In genomic region chr2:240463866-240464481, GRCh38 we compare ENCODE assay signal across 16 cellular contexts. TPM values are rescaled to one million over a fixed set of nuclear protein-coding genes. Genes with fewer than 3 reads are reported as not detected.
DNase-seq lines count a peak whose midpoint lies in the region; ATAC-seq, FAIRE-seq and TF ChIP-seq lines count a peak whose summit lies in the region.
"Had no signal": no experiment of that assay in that cellular context is flagged by ENCODE, and none has a peak within 500 bp of the region (broad histone marks: within the 10 kb centered on the region; RNA-seq: fewer than 3 reads in every experiment).

No MANE protein-coding gene starts in this region.

- TF ChIP-seq POLR2A in GM18505 (IDR thresholded peaks at IDR 0.05; ENCODE audit: borderline replicate concordance, extremely low read depth, insufficient read depth, insufficient read length): no peak

- H3K14ac ChIP-seq in neuronal stem cell (ENCODE audit: low read length): peak overlapping the region; percentile 8

- no CpG with 5 or more reads among the region's 21 CpGs for WGBS in neuronal stem cell (ENCODE audit: extremely low coverage in 2 of 2, insufficient read length in 2 of 2, insufficient replicate concordance in 1 of 2), 2 donors

- H3K4me3 ChIP-seq in left ventricle myocardium inferior: no peak overlapping the region
- H3K4me3 ChIP-seq in neuronal stem cell (ENCODE audit: low read length in 2 of 2): peak overlapping the region in 1 of 2 donors; percentile 43
- H3K4me3 ChIP-seq: lung had no signal

- H2AFZ ChIP-seq in neuronal stem cell (ENCODE audit: low read length): no peak overlapping the region

- H3K9me3 ChIP-seq in left ventricle myocardium inferior (replicated peaks) (no peaks in the 10 kb centered on the region), neuronal stem cell (replicated peaks in 1 of 2; ENCODE audit: control insufficient read depth in 2 of 2, insufficient read depth in 1 of 2, low read depth in 1 of 2, low read length in 2 of 2) (peaks cover 0 to 4% of the 10 kb centered on the region in 2 donors)

- H3K4me1 ChIP-seq in left ventricle myocardium inferior (peaks cover 20% of the 10 kb centered on the region), neuronal stem cell (ENCODE audit: control insufficient read depth in 2 of 2, insufficient read depth in 1 of 2, low read depth in 1 of 2, low read length in 2 of 2) (peaks cover 9 to 22% of the 10 kb centered on the region in 2 donors)

- intact Hi-C loops in Right ventricle myocardium inferior (cut with DNase I) (no loop called here), left ventricle myocardium inferior (cut with micrococcal nuclease) (no loop called here), head of caudate nucleus (cut with DNase I) (no loop called here)

- H4K8ac ChIP-seq in neuronal stem cell (ENCODE audit: low read depth, low read length): peak overlapping the region; percentile 92

- H3K4ac ChIP-seq in neuronal stem cell (ENCODE audit: low read length): no peak overlapping the region

- H3K27ac ChIP-seq in left ventricle myocardium inferior (replicated peaks): no peak overlapping the region
- H3K27ac ChIP-seq in neuronal stem cell (replicated peaks; ENCODE audit: low read length): no peak overlapping the region

- no peak overlapping the region for H2BK5ac ChIP-seq in neuronal stem cell (ENCODE audit: low read length)

- H3K27me3 ChIP-seq in left ventricle myocardium inferior (ENCODE audit: low read depth): peaks cover 1% of the 10 kb centered on the region
- H3K27me3 ChIP-seq in neuronal stem cell (ENCODE audit: control insufficient read depth in 3 of 3, insufficient read depth in 3 of 3, low read depth in 1 of 3, low read length in 3 of 3): peaks cover 0 to 2% (median 0%) of the 10 kb centered on the region in 3 experiments

- DNase-seq in Right ventricle myocardium inferior (ENCODE audit: missing footprints) (peak; percentile 64), left ventricle myocardium inferior (no peak), head of caudate nucleus (peak in 24 of 42 donors; percentile 0 to 37 (median 10)), neuronal stem cell (ENCODE audit: low spot score) (no peak), urothelium cell line (ENCODE audit: low spot score) (no peak)
- DNase-seq: activated naive CD8-positive, alpha-beta T cell treated with anti-CD3 and anti-CD28 coated beads, Interleukin-2, amount 10 ng/mL, durations not matched to agents 7 days and 5 days; cerebellar nuclear complex; NCI-H2029 treated with DMSO at 0.1 percent for 48 hours; stimulated activated naive B cell treated with anti-CD40 and anti-IgM and Interleukin-4, amounts not matched to agents 10 μg/mL and 1 μg/mL and 100 μg/mL, for 72 hours had no signal

- peak overlapping the region; percentile 90 for H2BK12ac ChIP-seq in neuronal stem cell (ENCODE audit: low read length)

- peaks cover 14% of the 10 kb centered on the region for H3K79me1 ChIP-seq in neuronal stem cell (ENCODE audit: low read depth, low read length)

- peak overlapping the region; percentile 77 for H3K9ac ChIP-seq in neuronal stem cell (ENCODE audit: low read depth, low read length, poor library complexity)

- ATAC-seq in Right ventricle myocardium inferior: no peak
- ATAC-seq in GM18505 (IDR thresholded peaks at IDR 0.05; ENCODE audit: unreplicated experiment): no peak
- ATAC-seq in GM18511 (IDR thresholded peaks at IDR 0.05; ENCODE audit: unreplicated experiment): no peak
- ATAC-seq in HG03039 (IDR thresholded peaks at IDR 0.05; ENCODE audit: unreplicated experiment): no peak
- ATAC-seq: naive thymus-derived CD4-positive, alpha-beta T cell; stimulated activated naive B cell treated with anti-CD40 and anti-IgM and Interleukin-4, amounts not matched to agents 10 μg/mL and 1 μg/mL and 100 μg/mL, for 72 hours had no signal

- H3K18ac ChIP-seq in neuronal stem cell (ENCODE audit: low read length): no peak overlapping the region

- no peak overlapping the region for H3K4me2 ChIP-seq in neuronal stem cell (ENCODE audit: insufficient read depth, low read length, poor library complexity, severe bottlenecking)

- no peak overlapping the region for H2AK5ac ChIP-seq in neuronal stem cell (ENCODE audit: low read depth, low read length)

- H3K36me3 ChIP-seq in left ventricle myocardium inferior: peaks cover 25% of the 10 kb centered on the region
- H3K36me3 ChIP-seq in neuronal stem cell (replicated peaks in 1 of 2; ENCODE audit: control insufficient read depth in 2 of 2, insufficient read depth in 2 of 2, low read length in 2 of 2): peaks cover 36 to 57% of the 10 kb centered on the region in 2 donors

- no peak for TF ChIP-seq CTCF in left ventricle myocardium inferior (IDR thresholded peaks at IDR 0.05; ENCODE audit: borderline replicate concordance)

- H4K91ac ChIP-seq in neuronal stem cell (ENCODE audit: low read depth, low read length, poor library complexity): peak overlapping the region; percentile 92

- H3K23ac ChIP-seq in neuronal stem cell (ENCODE audit: low read depth, low read length, poor library complexity): peak overlapping the region; percentile 55

- no peak overlapping the region for H2BK120ac ChIP-seq in neuronal stem cell (ENCODE audit: low read depth, low read length)

- FAIRE-seq in urothelium cell line (lab: Jason Lieb, UNC): peak; percentile 94
- FAIRE-seq: H1, RCC 7860 had no signal

- H2BK15ac ChIP-seq in neuronal stem cell (ENCODE audit: low read length): no peak overlapping the region

RNA-seq across cellular contexts. Expression of gene GPC1, which starts 28.5 kb away (rescaled TPM):
- total RNA-seq in Right ventricle myocardium inferior (182 TPM), left ventricle myocardium inferior (187 TPM)
- polyA plus RNA-seq in neuronal stem cell (2013, experiment 1 of 2): 78.0 TPM
- polyA plus RNA-seq in neuronal stem cell (2013, experiment 2 of 2): 77.4 TPM

Comparison
In these comparisons a context has a peak if more than half of its experiments do, and no peak if none do; other contexts are left out.
1. DNase-seq: peak in Right ventricle myocardium inferior (single experiment) and head of caudate nucleus (24 of 42); none in left ventricle myocardium inferior (single experiment), neuronal stem cell (single experiment) and urothelium cell line (single experiment).